Comparison of ENCODE assay signal across 9 cellular contexts in the genomic region with DNA sequence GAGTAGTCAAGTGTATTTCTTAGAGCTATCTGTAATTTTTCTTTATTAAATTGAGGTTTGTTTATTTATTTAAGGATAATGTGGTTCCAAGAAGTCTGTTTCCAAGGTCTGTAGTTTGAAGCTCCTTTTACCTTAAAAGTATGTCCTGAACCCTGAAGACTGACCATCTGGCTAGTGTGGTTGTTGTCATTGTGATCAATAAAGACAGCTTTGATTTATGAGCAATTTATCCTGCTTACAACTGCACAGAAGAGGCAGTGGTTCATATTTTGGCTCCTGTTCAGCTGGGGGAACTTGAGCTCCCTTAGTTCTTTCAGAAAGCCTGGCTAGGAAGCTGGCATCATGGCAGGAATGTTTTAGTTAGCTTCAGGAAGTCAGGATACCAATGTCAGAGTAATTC.
DNase-seq lines count a peak whose midpoint lies in the region; ATAC-seq, FAIRE-seq and TF ChIP-seq lines count a peak whose summit lies in the region.
"Had no signal": no experiment of that assay in that cellular context is flagged by ENCODE, and none has a peak within 500 bp of the region (broad histone marks: within the 10 kb centered on the region; RNA-seq: fewer than 3 reads in every experiment).

No MANE protein-coding gene starts in this region.

- H3K9me3 ChIP-seq in mucosa of rectum (ENCODE audit: control insufficient read depth in 2 of 2, low read length in 2 of 2) (peaks cover 0 to 8% of the 10 kb centered on the region in 2 donors), vagina (no peaks in the 10 kb centered on the region)

- no peak for FAIRE-seq in GM12891 (lab: Jason Lieb, UNC)

- H3K36me3 Mint-ChIP-seq in MCF 10A (ENCODE audit: insufficient read depth, unreplicated experiment): peaks cover 19% of the 10 kb centered on the region
- peaks cover 5% of the 10 kb centered on the region for H3K36me3 Mint-ChIP-seq in activated T-helper 1 cell treated with anti-CD3 and anti-CD28 coated beads, Interleukin-12 subunit alpha, Interleukin-12 subunit beta, Interleukin-2, Interleukin-4 antibody, amounts not matched to agents 30 ng/mL and 10 ng/mL and 1 ng/mL, durations not matched to agents 14 hours and 24 hours and 36 hours (ENCODE audit: low read depth)

- BruUV-seq in MCF 10A (replicated peaks; lab: Mats Ljungman, UMichigan): no TSS peak

- H3K27me3 ChIP-seq in mucosa of rectum (ENCODE audit: control insufficient read depth in 2 of 2, insufficient read depth in 2 of 2, low read length in 2 of 2) (no peaks in the 10 kb centered on the region), vagina (no peaks in the 10 kb centered on the region)

- H3K27ac Mint-ChIP-seq in MCF 10A (ENCODE audit: low read depth, unreplicated experiment): peak overlapping the region; percentile 88
- no peak overlapping the region for H3K27ac Mint-ChIP-seq in activated T-helper 1 cell treated with anti-CD3 and anti-CD28 coated beads, Interleukin-12 subunit alpha, Interleukin-12 subunit beta, Interleukin-2, Interleukin-4 antibody, amounts not matched to agents 30 ng/mL and 10 ng/mL and 1 ng/mL, durations not matched to agents 14 hours and 24 hours and 36 hours
- H3K27ac Mint-ChIP-seq: naive B cell had no signal

- CTCF ChIA-PET in MCF 10A (lab: Yijun Ruan, JAX): interaction anchor here (0.7 to 1.1 kb wide), 3 partner anchors 9 to 117 kb away, joined by 3 to 4 read pairs (median 3); no protein-coding TSS in a partner anchor

- peak; percentile 26 for DNase-seq in AG20443 (ENCODE audit: low spot score)
- peak; percentile 45 for DNase-seq in NCI-H146 (lab: John Stamatoyannopoulos, UW)
- peak; percentile 72 for DNase-seq in MCF 10A (ENCODE audit: unreplicated experiment)
- no peak for DNase-seq in activated T-helper 1 cell treated with anti-CD3 and anti-CD28 coated beads, Interleukin-12 subunit alpha, Interleukin-12 subunit beta, Interleukin-2, Interleukin-4 antibody, amounts not matched to agents 30 ng/mL and 10 ng/mL and 1 ng/mL, durations not matched to agents 14 hours and 24 hours and 36 hours (ENCODE audit: low spot score)
- DNase-seq in vagina (ENCODE audit: extremely low spot score in 2 of 2): no peak
- no peak for DNase-seq in GM12891 (ENCODE audit: insufficient read length, low spot score)
- DNase-seq: naive B cell had no signal

- H3K9me3 Mint-ChIP-seq in MCF 10A (ENCODE audit: unreplicated experiment): peaks cover 16% of the 10 kb centered on the region
- H3K9me3 Mint-ChIP-seq in activated T-helper 1 cell treated with anti-CD3 and anti-CD28 coated beads, Interleukin-12 subunit alpha, Interleukin-12 subunit beta, Interleukin-2, Interleukin-4 antibody, amounts not matched to agents 30 ng/mL and 10 ng/mL and 1 ng/mL, durations not matched to agents 14 hours and 24 hours and 36 hours: peaks cover 18% of the 10 kb centered on the region

- H3K36me3 ChIP-seq in mucosa of rectum (ENCODE audit: control insufficient read depth in 2 of 2, insufficient read depth in 2 of 2, low read length in 2 of 2) (no peaks in the 10 kb centered on the region), vagina (no peaks in the 10 kb centered on the region)

- no peak for ATAC-seq in HG03097 (IDR thresholded peaks at IDR 0.05; ENCODE audit: low FRiP score, unreplicated experiment)

- H3K4me3 ChIP-seq in mucosa of rectum (ENCODE audit: low read length in 2 of 2): no peak overlapping the region
- no peak overlapping the region for H3K4me3 ChIP-seq in vagina

- POLR2A ChIA-PET in MCF 10A (lab: Yijun Ruan, JAX): interaction anchor here (0.5 to 1.8 kb wide), 12 partner anchors 10 to 1376 kb away, joined by 3 to 8 read pairs (median 4); no protein-coding TSS in a partner anchor

- H3K4me1 ChIP-seq in mucosa of rectum (ENCODE audit: control insufficient read depth in 2 of 2, insufficient read depth in 2 of 2, low read length in 2 of 2) (peaks cover 0 to 11% of the 10 kb centered on the region in 2 donors), vagina (peaks cover 23% of the 10 kb centered on the region)

- TF ChIP-seq CTCF in MCF 10A (IDR thresholded peaks at IDR 0.05; ENCODE audit: unreplicated experiment) (no peak), vagina (IDR thresholded peaks at IDR 0.05) (no peak)

- H3K4me1 Mint-ChIP-seq in MCF 10A (ENCODE audit: insufficient read depth, unreplicated experiment): peaks cover 12% of the 10 kb centered on the region
- H3K4me1 Mint-ChIP-seq in activated T-helper 1 cell treated with anti-CD3 and anti-CD28 coated beads, Interleukin-12 subunit alpha, Interleukin-12 subunit beta, Interleukin-2, Interleukin-4 antibody, amounts not matched to agents 30 ng/mL and 10 ng/mL and 1 ng/mL, durations not matched to agents 14 hours and 24 hours and 36 hours (ENCODE audit: low read depth): no peaks in the 10 kb centered on the region

- no peak overlapping the region for H3K9ac ChIP-seq in mucosa of rectum (ENCODE audit: low read depth in 1 of 2, low read length in 2 of 2)

- H3K27ac ChIP-seq in mucosa of rectum (ENCODE audit: low read depth in 2 of 2, low read length in 2 of 2) (peak overlapping the region; percentile 37 to 45), vagina (no peak overlapping the region)

- intact Hi-C loops in MCF 10A (cut with micrococcal nuclease): loop anchor here (10.0 kb wide), 1 partner anchor 116 kb away; a partner anchor contains a TSS
- intact Hi-C loops in activated T-helper 1 cell treated with anti-CD3 and anti-CD28 coated beads, Interleukin-12 subunit alpha, Interleukin-12 subunit beta, Interleukin-2, Interleukin-4 antibody, amounts not matched to agents 30 ng/mL and 10 ng/mL and 1 ng/mL, durations not matched to agents 14 hours and 24 hours and 36 hours (cut with micrococcal nuclease): no loop called here
- intact Hi-C loops in vagina (cut with DNase I): no loop called here

- H3K4me3 Mint-ChIP-seq in MCF 10A (ENCODE audit: unreplicated experiment): peak overlapping the region; percentile 28
- no peak overlapping the region for H3K4me3 Mint-ChIP-seq in activated T-helper 1 cell treated with anti-CD3 and anti-CD28 coated beads, Interleukin-12 subunit alpha, Interleukin-12 subunit beta, Interleukin-2, Interleukin-4 antibody, amounts not matched to agents 30 ng/mL and 10 ng/mL and 1 ng/mL, durations not matched to agents 14 hours and 24 hours and 36 hours
- H3K4me3 Mint-ChIP-seq: naive B cell had no signal

- H3K27me3 Mint-ChIP-seq in MCF 10A (ENCODE audit: insufficient read depth, unreplicated experiment): no peaks in the 10 kb centered on the region
- H3K27me3 Mint-ChIP-seq in activated T-helper 1 cell treated with anti-CD3 and anti-CD28 coated beads, Interleukin-12 subunit alpha, Interleukin-12 subunit beta, Interleukin-2, Interleukin-4 antibody, amounts not matched to agents 30 ng/mL and 10 ng/mL and 1 ng/mL, durations not matched to agents 14 hours and 24 hours and 36 hours (ENCODE audit: insufficient read depth): no peaks in the 10 kb centered on the region
- H3K27me3 Mint-ChIP-seq: naive B cell had no signal

- TF ChIP-seq POLR2A in vagina (IDR thresholded peaks at IDR 0.05) (no peak), GM12891 (IDR thresholded peaks at IDR 0.05; ENCODE audit: low read depth, low read length) (no peak)

TF ChIP-seq in GM12891, 5 proteins besides CTCF, POLR2A, EP300 and RAD21:
- TF ChIP-seq POU2F2 (IDR thresholded peaks at IDR 0.05; ENCODE audit: low read depth, low read length) (no peak), POLR2AphosphoS5 (IDR thresholded peaks at IDR 0.05; ENCODE audit: low read depth, low read length) (no peak), SPI1 (IDR thresholded peaks at IDR 0.05; ENCODE audit: low read depth, low read length) (no peak), PAX5 (IDR thresholded peaks at IDR 0.05; ENCODE audit: insufficient read depth, low read length, severe bottlenecking) (no peak)
TF ChIP-seq in GM12891: peak in this region for 0.

Comparison
In these comparisons a context has a peak if more than half of its experiments do, and no peak if none do; other contexts are left out.
1. DNase-seq: peak in AG20443 (single experiment), NCI-H146 (single experiment) and MCF 10A (single experiment); none in activated T-helper 1 cell treated with anti-CD3 and anti-CD28 coated beads, Interleukin-12 subunit alpha, Interleukin-12 subunit beta, Interleukin-2, Interleukin-4 antibody, amounts not matched to agents 30 ng/mL and 10 ng/mL and 1 ng/mL, durations not matched to agents 14 hours and 24 hours and 36 hours (single experiment), vagina (0 of 2) and GM12891 (single experiment).